8 cellular contexts compared by ENCODE assay signal in the genomic region with DNA sequence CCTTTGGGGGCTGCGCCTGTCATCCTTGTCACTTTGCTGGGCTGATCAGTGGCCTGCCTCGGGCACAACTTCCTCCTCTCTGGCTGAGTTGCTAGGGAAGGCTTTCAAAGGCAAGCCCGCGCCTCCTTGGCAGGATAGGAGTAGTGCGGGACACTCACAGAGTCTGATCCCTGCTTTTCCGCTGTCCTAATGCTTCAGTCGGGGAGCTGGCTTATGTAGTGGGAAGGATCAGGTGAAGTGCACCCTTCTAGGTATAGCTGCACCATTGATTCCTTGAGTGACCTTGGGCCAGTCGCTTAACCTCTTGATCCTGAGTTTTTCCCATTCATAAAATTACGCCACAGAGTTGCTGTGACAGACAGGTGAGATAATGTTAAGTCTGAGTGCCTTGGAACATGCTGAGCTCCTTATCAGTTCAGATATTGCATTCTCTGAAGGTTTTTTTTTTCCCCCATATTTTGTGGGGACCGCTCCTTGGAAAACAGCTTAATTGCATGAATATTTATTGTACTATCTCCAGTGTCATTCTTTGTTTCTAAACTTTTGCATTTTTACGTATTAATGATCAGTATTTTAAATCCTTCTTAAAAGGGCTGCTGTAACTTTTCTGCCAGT. TPM values are rescaled to one million over a fixed set of nuclear protein-coding genes. Genes with fewer than 3 reads are reported as not detected.
DNase-seq lines count a peak whose midpoint lies in the region; ATAC-seq and TF ChIP-seq lines count a peak whose summit lies in the region.

No MANE protein-coding gene starts in this region.

- peak overlapping the region; percentile 81 for H3K4me3 ChIP-seq in PC-9
- H3K4me3 ChIP-seq in mesendoderm (ENCODE audit: low read length) = peak overlapping the region; percentile 51
- H3K4me3 ChIP-seq in uterus = peak overlapping the region; percentile 81 to 89

- no peaks in the 10 kb centered on the region for H3K9me2 ChIP-seq in PC-9 (ENCODE audit: insufficient read depth)

- peak overlapping the region; percentile 96 for H3K9ac ChIP-seq in mesendoderm (ENCODE audit: low read length)

- BruUV-seq in PC-9 (replicated peaks; lab: Mats Ljungman, UMichigan) = TSS peak; percentile 35

- peak overlapping the region; percentile 88 for H3K56ac ChIP-seq in mesendoderm (ENCODE audit: low read length)

- H3K79me1 ChIP-seq in mesendoderm (ENCODE audit: low read length) = no peaks in the 10 kb centered on the region

- H3K23ac ChIP-seq in mesendoderm (ENCODE audit: low read length) = peak overlapping the region; percentile 37

- ATAC-seq in HG02884 (IDR thresholded peaks at IDR 0.05; ENCODE audit: unreplicated experiment) = peak; percentile 14

- H3K4me1 ChIP-seq in PC-9 (replicated peaks; ENCODE audit: insufficient read depth) = peaks cover 21% of the 10 kb centered on the region
- H3K4me1 ChIP-seq in mesendoderm (ENCODE audit: control insufficient read depth, low read depth, low read length) = no peaks in the 10 kb centered on the region
- H3K4me1 ChIP-seq in uterus = no peaks in the 10 kb centered on the region

- H3K27me3 ChIP-seq in PC-9 (ENCODE audit: insufficient read depth, low read depth) (no peaks in the 10 kb centered on the region), mesendoderm (ENCODE audit: insufficient read depth, low read length, poor library complexity) (no peaks in the 10 kb centered on the region), uterus (no peaks in the 10 kb centered on the region)

- peak overlapping the region; percentile 94 for H3K4ac ChIP-seq in mesendoderm (ENCODE audit: low read depth, low read length)

- H3F3A ChIP-seq in PC-9 (ENCODE audit: insufficient read depth, low read depth) = peaks cover 2% of the 10 kb centered on the region; the same call in 1 of the 2 replicates

- no peak overlapping the region for H2AFZ ChIP-seq in PC-9

- no peak overlapping the region for H4K5ac ChIP-seq in mesendoderm (ENCODE audit: low read length)

- H3K79me2 ChIP-seq in PC-9 (ENCODE audit: low read depth) (peaks cover 58% of the 10 kb centered on the region), mesendoderm (ENCODE audit: control insufficient read depth, insufficient read depth, low read length) (peaks cover 50% of the 10 kb centered on the region)

- H3K4me2 ChIP-seq in PC-9 (peak overlapping the region; percentile 82), mesendoderm (ENCODE audit: low read length) (peak overlapping the region; percentile 43)

- CTCF ChIA-PET in PC-9 (lab: Charles Lee) = no interaction called here

- H2AK5ac ChIP-seq in mesendoderm (ENCODE audit: low read length) = no peak overlapping the region

- H2BK5ac ChIP-seq in mesendoderm (ENCODE audit: low read length) = peak overlapping the region; percentile 79

- H3K36me3 ChIP-seq in PC-9 (ENCODE audit: low read depth) (peaks cover 8% of the 10 kb centered on the region), mesendoderm (ENCODE audit: control insufficient read depth, insufficient read depth, low read length) (no peaks in the 10 kb centered on the region), uterus (no peaks in the 10 kb centered on the region)

- WGBS in mesendoderm (ENCODE audit: extremely low coverage, insufficient coverage, low lambda C conversion rate) = no CpG with 5 or more reads among the region's 11 CpGs

- intact Hi-C loops in PC-9 (cut with micrococcal nuclease; ENCODE audit: unreplicated experiment) (loop anchor here (1.0 kb wide), 1 partner anchor 21 kb away; no protein-coding TSS in a partner anchor), uterus (cut with DNase I; ENCODE audit: low total_unique reads) (no loop called here)

- TF ChIP-seq CTCF in PC-9 (conservative IDR thresholded peaks at IDR 0.05) (no peak), uterus (IDR thresholded peaks at IDR 0.05) (peak in 1 of 4 experiments; percentile 1)

- H3K27ac ChIP-seq in PC-9 (peak overlapping the region; percentile 79), cingulate gyrus (ENCODE audit: low read depth, low read length) (peak overlapping the region; percentile 84), mesendoderm (ENCODE audit: low read depth, low read length) (peak overlapping the region; percentile 94), uterus (peak overlapping the region; percentile 73 to 90)

- TF ChIP-seq POLR2A in uterus (IDR thresholded peaks at IDR 0.05) = no peak

- H3K18ac ChIP-seq in mesendoderm (ENCODE audit: low read length) = peak overlapping the region; percentile 94

- POLR2A ChIA-PET in PC-9 (lab: Charles Lee; ENCODE audit: unreplicated experiment) = interaction anchor here (0.6 to 1.2 kb wide), 4 partner anchors 21 to 84 kb away, joined by 4 to 30 read pairs (median 14); no protein-coding TSS in a partner anchor

- DNase-seq in NCI-H146 (lab: John Stamatoyannopoulos, UW) = peak; percentile 47
- DNase-seq in NCI-H146 treated with DMSO at 0.1 percent for 48 hours (lab: John Stamatoyannopoulos, UW; ENCODE audit: unreplicated experiment) = no peak
- peak in 1 of 2 experiments; percentile 52 for DNase-seq in PC-9
- DNase-seq in mesendoderm = peak; percentile 84
- no peak for DNase-seq in uterus
- no peak for DNase-seq in inferior parietal cortex (ENCODE audit: extremely low spot score)

- H3K9me3 ChIP-seq in PC-9 (ENCODE audit: insufficient read depth, low read depth) (no peaks in the 10 kb centered on the region), uterus (no peaks in the 10 kb centered on the region)

- no peak overlapping the region for H2BK15ac ChIP-seq in mesendoderm (replicated peaks; ENCODE audit: low read depth)

- no peak overlapping the region for H4K8ac ChIP-seq in mesendoderm (ENCODE audit: low read depth, low read length)

- peaks cover 45% of the 10 kb centered on the region for H4K20me1 ChIP-seq in PC-9 (ENCODE audit: insufficient read depth)

- H2BK120ac ChIP-seq in mesendoderm (ENCODE audit: low read depth, low read length) = no peak overlapping the region

RNA-seq across cellular contexts. Expression of gene IPO7, which starts 0.9 kb away (rescaled TPM):
- 83.7 and 126 TPM in 2 replicates for total RNA-seq in PC-9 (2021)
- 140 TPM for polyA plus RNA-seq in mesendoderm (2013, experiment 1 of 2)
- polyA plus RNA-seq in mesendoderm (2013, experiment 2 of 2) = 137 TPM
- total RNA-seq in uterus = 100 to 1,000 TPM in 2 of 4 donors, 10 to 100 TPM in 2; 79.1 to 188 (median 140) TPM

Comparison
In these comparisons a context has a peak if more than half of its experiments do, and no peak if none do; other contexts are left out.
1. DNase-seq: peak in NCI-H146 (single experiment) and mesendoderm (single experiment); none in NCI-H146 treated with DMSO at 0.1 percent for 48 hours (single experiment), uterus (0 of 2) and inferior parietal cortex (single experiment).
2. Peak in every context shown above with its lines, with median percentiles within 50 percentile points of each other: H3K27ac ChIP-seq and H3K4me3 ChIP-seq.